In the genomic region with DNA sequence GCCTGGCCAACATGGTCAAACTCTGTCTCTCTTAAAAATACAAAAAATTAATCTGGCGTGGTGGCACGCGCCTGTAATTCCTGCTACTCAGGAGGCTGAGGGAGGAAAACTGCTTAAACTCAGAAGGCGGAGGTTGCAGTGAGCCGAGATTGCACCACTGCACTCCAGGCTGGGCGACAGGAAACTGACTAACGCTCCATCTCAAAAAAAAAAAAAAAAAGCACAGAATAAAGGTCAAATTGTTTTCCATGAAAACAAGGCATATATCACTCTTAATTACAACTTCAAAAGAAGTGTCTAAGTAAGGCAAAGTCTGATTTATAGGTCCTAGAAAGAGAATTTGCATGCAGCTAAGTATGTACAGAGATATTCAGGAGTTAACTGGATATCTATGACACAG, we compare ENCODE assay signal across 14 cellular contexts. TPM values are rescaled to one million over a fixed set of nuclear protein-coding genes. Genes with fewer than 3 reads are reported as not detected.
DNase-seq lines count a peak whose midpoint lies in the region; ATAC-seq, FAIRE-seq and TF ChIP-seq lines count a peak whose summit lies in the region.
"Had no signal": no experiment of that assay in that cellular context is flagged by ENCODE, and none has a peak within 500 bp of the region (broad histone marks: within the 10 kb centered on the region; RNA-seq: fewer than 3 reads in every experiment).

No MANE protein-coding gene starts in this region.

- H3K36me3 ChIP-seq in adrenal gland (replicated peaks in 1 of 2) (no peaks in the 10 kb centered on the region), small intestine (ENCODE audit: control insufficient read depth in 2 of 2, insufficient read depth in 2 of 2, low read length in 2 of 2) (no peaks in the 10 kb centered on the region)

- H3K27me3 ChIP-seq in adrenal gland (no peaks in the 10 kb centered on the region), small intestine (ENCODE audit: control insufficient read depth in 2 of 2, insufficient read depth in 2 of 2, low read length in 2 of 2) (no peaks in the 10 kb centered on the region)
- H3K27me3 ChIP-seq: suprapubic skin had no signal

- FAIRE-seq in small intestine (lab: Jason Lieb, UNC): no peak
- FAIRE-seq: A549 had no signal

- no peak for DNase-seq in activated CD4-positive, CD25-positive, alpha-beta regulatory T cell (lab: John Stamatoyannopoulos, UW)
- peak; percentile 47 for DNase-seq in NB4 (ENCODE audit: low read depth)
- DNase-seq in adrenal gland: peak in 6 of 7 donors; percentile 32 to 67 (median 36)
- DNase-seq in small intestine: peak; percentile 41
- DNase-seq in epidermal melanocyte (ENCODE audit: insufficient read length, low spot score): no peak
- DNase-seq in NCI-H1436 (lab: John Stamatoyannopoulos, UW): no peak
- DNase-seq: DMS53, HFFc6, nucleus accumbens had no signal

- ATAC-seq in activated CD4-positive, CD25-positive, alpha-beta regulatory T cell treated with anti-CD3 and anti-CD28 coated beads, Interleukin-2, amount 50 U/mL, for 24 hours: peak; percentile 52 to 58
- ATAC-seq in HG02798 (IDR thresholded peaks at IDR 0.05; ENCODE audit: poor library complexity, unreplicated experiment): no peak
- ATAC-seq: A549 had no signal

- intact Hi-C loops in adrenal gland (cut with DNase I): no loop called here

- TF ChIP-seq POLR2A in NB4 (IDR thresholded peaks at IDR 0.05; ENCODE audit: extremely low read depth, insufficient read length) (no peak), adrenal gland (IDR thresholded peaks at IDR 0.05) (no peak)

- H3K4me3 ChIP-seq in NB4 (ENCODE audit: low read depth, low read length) (no peak overlapping the region), adrenal gland (no peak overlapping the region), small intestine (ENCODE audit: low read depth in 1 of 2, low read length in 2 of 2) (no peak overlapping the region)
- H3K4me3 ChIP-seq: A549, coronary artery, suprapubic skin had no signal

- 44 to 63% (median 56%) methylated on average over 7 of the region's 7 CpGs for WGBS in adrenal gland, 4 donors
- 53 to 71% (median 61%) methylated on average over 7 of the region's 7 CpGs for WGBS in small intestine, 3 donors

- no peak for TF ChIP-seq CTCF in NB4 (IDR thresholded peaks at IDR 0.05; ENCODE audit: low read depth, low read length)
- TF ChIP-seq CTCF in adrenal gland (IDR thresholded peaks at IDR 0.05): no peak

- no peak overlapping the region for H3K27ac ChIP-seq in adrenal gland
- peak overlapping the region; percentile 31 to 41 for H3K27ac ChIP-seq in small intestine (ENCODE audit: low read depth in 1 of 2, low read length in 1 of 2)
- H3K27ac ChIP-seq: A549, coronary artery, suprapubic skin had no signal

- H3K9me3 ChIP-seq in adrenal gland (replicated peaks in 1 of 3) (no peaks in the 10 kb centered on the region), small intestine (ENCODE audit: control insufficient read depth, low read depth) (no peaks in the 10 kb centered on the region)
- H3K9me3 ChIP-seq: A549, suprapubic skin had no signal

- H3K4me1 ChIP-seq in adrenal gland (replicated peaks in 1 of 2) (peaks cover 0 to 39% of the 10 kb centered on the region in 2 donors), small intestine (ENCODE audit: control insufficient read depth in 2 of 2, insufficient read depth in 1 of 2, low read depth in 1 of 2, low read length in 1 of 2) (peaks cover 0 to 2% of the 10 kb centered on the region in 2 donors)

RNA-seq across cellular contexts. Expression of a gene that starts 25.6 kb away (rescaled TPM):
- total RNA-seq in adrenal gland: 10 to 100 TPM in 7 of 8 donors, 1 to 10 TPM in 1; 8.9 to 28.9 (median 15.8) TPM
- polyA plus RNA-seq in adrenal gland (10 to 100 TPM in 1 of 3 donors, 1 to 10 TPM in 2; 4.3 to 20.9 (median 4.7) TPM), small intestine (1 to 10 TPM; 3.2 to 7.9 (median 4.9) TPM)

Comparison
In these comparisons a context has a peak if more than half of its experiments do, and no peak if none do; other contexts are left out.
1. DNase-seq: peak in NB4 (single experiment), adrenal gland (6 of 7) and small intestine (single experiment); none in activated CD4-positive, CD25-positive, alpha-beta regulatory T cell (0 of 4), epidermal melanocyte (single experiment) and NCI-H1436 (single experiment).
2. H3K27ac ChIP-seq: peak in small intestine (2 of 2); none in adrenal gland (0 of 5).